Comparison of ENCODE assay signal across 21 cellular contexts in the genomic region with DNA sequence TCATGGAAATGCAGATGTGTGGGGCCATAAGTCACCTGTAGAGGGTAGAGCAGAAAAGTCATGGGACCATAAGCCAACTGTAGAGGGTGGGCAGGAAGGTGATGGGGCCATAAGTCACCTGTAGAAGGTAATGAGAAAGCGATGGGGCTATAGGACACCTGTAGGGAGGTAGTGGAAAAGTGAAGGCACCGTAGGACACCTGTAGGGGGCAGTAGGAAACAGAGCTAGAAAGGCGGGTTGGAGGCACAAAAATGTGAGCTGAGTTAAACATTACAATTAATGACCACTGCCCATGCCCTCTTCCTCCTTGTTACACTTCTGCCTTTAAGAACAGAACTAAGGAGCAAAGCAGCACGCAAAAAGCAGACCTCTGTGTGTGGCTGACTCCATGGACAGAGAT.
DNase-seq lines count a peak whose midpoint lies in the region; ATAC-seq, FAIRE-seq and TF ChIP-seq lines count a peak whose summit lies in the region.
"Had no signal": no experiment of that assay in that cellular context is flagged by ENCODE, and none has a peak within 500 bp of the region (broad histone marks: within the 10 kb centered on the region; RNA-seq: fewer than 3 reads in every experiment).

No MANE protein-coding gene starts in this region.

- no peak overlapping the region for H3K27ac ChIP-seq in kidney (ENCODE audit: low read depth in 2 of 2, low read length in 2 of 2)
- H3K27ac ChIP-seq: A549, epithelial cell of prostate, right atrium auricular region had no signal

- H3K9ac ChIP-seq in kidney (ENCODE audit: low read length in 2 of 2), result no peak overlapping the region

- no peaks in the 10 kb centered on the region for H3K4me1 ChIP-seq in kidney (ENCODE audit: control insufficient read depth in 1 of 2, insufficient read depth in 1 of 2, low read depth in 1 of 2, low read length in 2 of 2)
- H3K4me1 ChIP-seq: A549, right atrium auricular region had no signal

- peaks cover 11% of the 10 kb centered on the region for H3K9me3 Mint-ChIP-seq in activated naive CD4-positive, alpha-beta T cell treated with anti-CD3 and anti-CD28 coated beads for 36 hours
- H3K9me3 Mint-ChIP-seq in type B pancreatic cell (no peaks in the 10 kb centered on the region), T-cell (peaks cover 8 to 14% (median 9%) of the 10 kb centered on the region in 3 donors)

- in situ Hi-C loops in SK-MEL-5 (cut with HindIII; ENCODE audit: low pct_unique_long_range_greater_than_20kb, low sequenced_read_pairs), result no loop called here

- no peak overlapping the region for H3K4me3 ChIP-seq in kidney (ENCODE audit: low read length in 2 of 2)
- H3K4me3 ChIP-seq: A549, right atrium auricular region had no signal

- FAIRE-seq in kidney (lab: Jason Lieb, UNC), result no peak
- FAIRE-seq: A549, frontal cortex had no signal

- no peaks in the 10 kb centered on the region for H3K4me1 Mint-ChIP-seq in activated naive CD4-positive, alpha-beta T cell treated with anti-CD3 and anti-CD28 coated beads for 36 hours (ENCODE audit: low read depth)
- peaks cover 4% of the 10 kb centered on the region for H3K4me1 Mint-ChIP-seq in type B pancreatic cell (ENCODE audit: unreplicated experiment)
- H3K4me1 Mint-ChIP-seq in T-cell, result no peaks in the 10 kb centered on the region
- H3K4me1 Mint-ChIP-seq: activated CD4-positive, alpha-beta T cell treated with anti-CD3 and anti-CD28 coated beads, Interleukin-2, amount 10 ng/mL, durations not matched to agents 7 days and 5 days had no signal

- no peaks in the 10 kb centered on the region for H3K9me3 ChIP-seq in kidney (ENCODE audit: control insufficient read depth in 1 of 2, low read length in 2 of 2)
- H3K9me3 ChIP-seq: A549, right atrium auricular region had no signal

- H3K27me3 Mint-ChIP-seq in activated naive CD4-positive, alpha-beta T cell treated with anti-CD3 and anti-CD28 coated beads for 36 hours (ENCODE audit: low read depth), result no peaks in the 10 kb centered on the region
- H3K27me3 Mint-ChIP-seq in type B pancreatic cell, result peaks cover 4% of the 10 kb centered on the region
- H3K27me3 Mint-ChIP-seq in T-cell, result no peaks in the 10 kb centered on the region
- H3K27me3 Mint-ChIP-seq: activated CD4-positive, alpha-beta T cell treated with anti-CD3 and anti-CD28 coated beads, Interleukin-2, amount 10 ng/mL, durations not matched to agents 7 days and 5 days had no signal

- H3K36me3 Mint-ChIP-seq in activated naive CD4-positive, alpha-beta T cell treated with anti-CD3 and anti-CD28 coated beads for 36 hours (ENCODE audit: low read depth), result no peaks in the 10 kb centered on the region
- H3K36me3 Mint-ChIP-seq in type B pancreatic cell (no peaks in the 10 kb centered on the region), T-cell (no peaks in the 10 kb centered on the region)

- peak; percentile 29 for TF ChIP-seq CTCF in kidney (IDR thresholded peaks at IDR 0.05; ENCODE audit: borderline replicate concordance, extremely low read depth, insufficient read depth)
- peak; percentile 37 for TF ChIP-seq CTCF in type B pancreatic cell (conservative IDR thresholded peaks at IDR 0.05)

- ATAC-seq in T-cell (replicated peaks in 1 of 4) (no peak), HG02610 (IDR thresholded peaks at IDR 0.05; ENCODE audit: unreplicated experiment) (no peak)
- ATAC-seq: A549 had no signal

- DNase-seq in activated naive CD4-positive, alpha-beta T cell treated with anti-CD3 and anti-CD28 coated beads for 36 hours, result peak; percentile 4
- no peak for DNase-seq in activated naive CD4-positive, alpha-beta T cell treated with anti-CD3 and anti-CD28 coated beads, Interleukin-2, amount 50 U/mL, for 16 hours
- peak; percentile 11 for DNase-seq in SK-MEL-5 (ENCODE audit: low read depth, low spot score)
- no peak for DNase-seq in kidney
- no peak for DNase-seq in type B pancreatic cell (ENCODE audit: extremely low spot score, unreplicated experiment)
- no peak for DNase-seq in NCI-H748 (lab: John Stamatoyannopoulos, UW; ENCODE audit: unreplicated experiment)
- no peak for DNase-seq in T-cell
- DNase-seq: activated CD4-positive, alpha-beta T cell treated with anti-CD3 and anti-CD28 coated beads, Interleukin-2, amount 10 ng/mL, durations not matched to agents 7 days and 5 days; activated CD8-positive, alpha-beta memory T cell treated with anti-CD3 and anti-CD28 coated beads, Interleukin-2, amount 50 U/mL, for 48 hours; activated effector memory CD4-positive, alpha-beta T cell treated with Interleukin-2 at 50 U/mL for 16 hours; C1 segment of cervical spinal cord; DMS153; Kasumi-1; NCI-H1436; NCI-H2227 treated with DMSO at 0.1 percent for 48 hours; nucleus accumbens had no signal

- POLR2A ChIA-PET in T-cell (lab: Charles Lee), result no interaction called here

- H3K4me3 Mint-ChIP-seq in activated naive CD4-positive, alpha-beta T cell treated with anti-CD3 and anti-CD28 coated beads for 36 hours, result no peak overlapping the region
- H3K4me3 Mint-ChIP-seq in type B pancreatic cell (no peak overlapping the region), T-cell (no peak overlapping the region)
- H3K4me3 Mint-ChIP-seq: activated CD4-positive, alpha-beta T cell treated with anti-CD3 and anti-CD28 coated beads, Interleukin-2, amount 10 ng/mL, durations not matched to agents 7 days and 5 days had no signal

- intact Hi-C loops in activated naive CD4-positive, alpha-beta T cell treated with anti-CD3 and anti-CD28 coated beads for 36 hours (cut with micrococcal nuclease), result no loop called here
- intact Hi-C loops in kidney (cut with DNase I), result no loop called here

- no peak overlapping the region for H3K27ac Mint-ChIP-seq in activated naive CD4-positive, alpha-beta T cell treated with anti-CD3 and anti-CD28 coated beads for 36 hours
- H3K27ac Mint-ChIP-seq in type B pancreatic cell (no peak overlapping the region), T-cell (no peak overlapping the region)
- H3K27ac Mint-ChIP-seq: activated CD4-positive, alpha-beta T cell treated with anti-CD3 and anti-CD28 coated beads, Interleukin-2, amount 10 ng/mL, durations not matched to agents 7 days and 5 days had no signal

- CTCF ChIA-PET in activated naive CD4-positive, alpha-beta T cell treated with anti-CD3 and anti-CD28 coated beads for 36 hours (lab: Charles Lee), result no interaction called here
- CTCF ChIA-PET in T-cell (lab: Charles Lee), result no interaction called here

- no peaks in the 10 kb centered on the region for H3K36me3 ChIP-seq in kidney (ENCODE audit: control insufficient read depth in 1 of 2, insufficient read depth in 2 of 2, low read length in 2 of 2)
- H3K36me3 ChIP-seq: right atrium auricular region had no signal

Comparison
In these comparisons a context has a peak if more than half of its experiments do, and no peak if none do; other contexts are left out.
1. DNase-seq: peak in activated naive CD4-positive, alpha-beta T cell treated with anti-CD3 and anti-CD28 coated beads for 36 hours (single experiment) and SK-MEL-5 (single experiment); none in activated naive CD4-positive, alpha-beta T cell treated with anti-CD3 and anti-CD28 coated beads, Interleukin-2, amount 50 U/mL, for 16 hours (single experiment), kidney (single experiment), type B pancreatic cell (single experiment), NCI-H748 (single experiment) and T-cell (0 of 34).